In the genomic region with DNA sequence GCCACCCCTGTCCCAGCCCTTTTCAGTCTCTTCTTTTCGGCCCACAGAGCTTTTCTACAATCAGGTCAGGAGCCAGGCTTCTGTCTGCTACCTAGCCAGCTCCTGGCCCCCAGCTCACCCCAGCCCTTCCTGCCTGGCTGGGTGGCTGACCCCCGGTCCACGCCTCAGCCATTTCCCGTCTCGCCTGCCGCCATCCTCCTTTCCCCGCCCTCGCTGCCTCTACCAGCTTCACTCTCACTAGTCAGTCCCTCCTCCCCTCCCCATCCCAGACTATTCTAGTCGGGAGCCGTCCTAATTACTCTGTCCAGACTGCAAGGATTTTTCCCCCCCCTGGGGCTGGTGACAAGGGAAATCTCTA, we compare ENCODE assay signal across 10 cellular contexts. TPM values are rescaled to one million over a fixed set of nuclear protein-coding genes. Genes with fewer than 3 reads are reported as not detected.
DNase-seq lines count a peak whose midpoint lies in the region; ATAC-seq lines count a peak whose summit lies in the region.
"Had no signal": no experiment of that assay in that cellular context is flagged by ENCODE, and none has a peak within 500 bp of the region (broad histone marks: within the 10 kb centered on the region; RNA-seq: fewer than 3 reads in every experiment).

No MANE protein-coding gene starts in this region.

- H3K27ac ChIP-seq in iPS-20b (ENCODE audit: low read length) (no peak overlapping the region), skeletal muscle tissue (ENCODE audit: low read depth, low read length) (no peak overlapping the region)
- H3K27ac ChIP-seq: SJCRH30 had no signal

- H3K36me3 ChIP-seq in iPS-20b (ENCODE audit: insufficient read depth, low read depth, low read length), result peaks cover 10% of the 10 kb centered on the region; the same call in 1 of the 2 replicates
- peaks cover 16 to 17% (median 17%) of the 10 kb centered on the region in 3 donors for H3K36me3 ChIP-seq in skeletal muscle tissue (ENCODE audit: control insufficient read depth in 3 of 3, insufficient read depth in 3 of 3, low read length in 3 of 3)
- H3K36me3 ChIP-seq: SJCRH30 had no signal

- no peak overlapping the region for H3K27ac Mint-ChIP-seq in activated CD4-positive, alpha-beta memory T cell treated with anti-CD3 and anti-CD28 coated beads, Interleukin-2, amount 10 ng/mL, durations not matched to agents 7 days and 5 days

- H3K9ac ChIP-seq in iPS-20b (ENCODE audit: low read depth, low read length) (no peak overlapping the region), skeletal muscle tissue (ENCODE audit: low read depth in 1 of 3, low read length in 3 of 3) (no peak overlapping the region)

- H3K4me3 ChIP-seq in iPS-20b (ENCODE audit: low read length) (peak overlapping the region; percentile 55; the same call in 1 of the 2 replicates), skeletal muscle tissue (ENCODE audit: low read length in 3 of 3) (peak overlapping the region in 2 of 3 donors; percentile 35 to 38)
- H3K4me3 ChIP-seq: SJCRH30 had no signal

- no peak for ATAC-seq in GM21360 (IDR thresholded peaks at IDR 0.05; ENCODE audit: unreplicated experiment)

- peak overlapping the region; percentile 10 for H3K4me3 Mint-ChIP-seq in activated CD4-positive, alpha-beta memory T cell treated with anti-CD3 and anti-CD28 coated beads, Interleukin-2, amount 10 ng/mL, durations not matched to agents 7 days and 5 days
- H3K4me3 Mint-ChIP-seq: central memory CD8-positive, alpha-beta T cell had no signal

- H3K27me3 Mint-ChIP-seq in activated CD4-positive, alpha-beta memory T cell treated with anti-CD3 and anti-CD28 coated beads, Interleukin-2, amount 10 ng/mL, durations not matched to agents 7 days and 5 days, result peaks cover 61% of the 10 kb centered on the region

- no peaks in the 10 kb centered on the region for H3K9me3 Mint-ChIP-seq in activated CD4-positive, alpha-beta memory T cell treated with anti-CD3 and anti-CD28 coated beads, Interleukin-2, amount 10 ng/mL, durations not matched to agents 7 days and 5 days
- H3K9me3 Mint-ChIP-seq: central memory CD8-positive, alpha-beta T cell had no signal

- H3K4me1 Mint-ChIP-seq in activated CD4-positive, alpha-beta memory T cell treated with anti-CD3 and anti-CD28 coated beads, Interleukin-2, amount 10 ng/mL, durations not matched to agents 7 days and 5 days, result peaks cover 51% of the 10 kb centered on the region

- POLR2A ChIA-PET in activated CD4-positive, alpha-beta memory T cell treated with anti-CD3 and anti-CD28 coated beads, Interleukin-2, amount 10 ng/mL, durations not matched to agents 7 days and 5 days (lab: Charles Lee), result interaction anchor here (0.8 to 4.5 kb wide), 7 partner anchors 9 to 50 kb away, joined by 3 to 26 read pairs (median 9); partner anchors contain the start of genes KMT2D, RHEBL1 and TUBA1B

- H3K36me3 Mint-ChIP-seq in activated CD4-positive, alpha-beta memory T cell treated with anti-CD3 and anti-CD28 coated beads, Interleukin-2, amount 10 ng/mL, durations not matched to agents 7 days and 5 days (ENCODE audit: low read depth), result peaks cover 25% of the 10 kb centered on the region

- DNase-seq in NCI-H82 (lab: John Stamatoyannopoulos, UW) (peak; percentile 53), NCI-H82 treated with DMSO at 0.1 percent for 48 hours (lab: John Stamatoyannopoulos, UW; ENCODE audit: unreplicated experiment) (no peak), NCI-H2029 treated with DMSO at 0.1 percent for 48 hours (lab: John Stamatoyannopoulos, UW) (no peak), middle frontal gyrus (ENCODE audit: extremely low spot score, low spot score) (no peak)
- no peak for DNase-seq in activated CD4-positive, alpha-beta memory T cell treated with anti-CD3 and anti-CD28 coated beads, Interleukin-2, amount 10 ng/mL, durations not matched to agents 7 days and 5 days
- DNase-seq: SJCRH30 had no signal

- H3K27me3 ChIP-seq in iPS-20b (ENCODE audit: insufficient read depth, low read length), result peaks cover 75% of the 10 kb centered on the region
- peaks cover 46 to 61% (median 54%) of the 10 kb centered on the region in 3 donors for H3K27me3 ChIP-seq in skeletal muscle tissue (ENCODE audit: control insufficient read depth in 3 of 3, insufficient read depth in 3 of 3, low read length in 3 of 3)
- H3K27me3 ChIP-seq: SJCRH30 had no signal

- H3K9me3 ChIP-seq in iPS-20b (ENCODE audit: insufficient read depth, low read depth, low read length), result no peaks in the 10 kb centered on the region
- H3K9me3 ChIP-seq in skeletal muscle tissue (ENCODE audit: control insufficient read depth in 3 of 3, low read length in 3 of 3), result no peaks in the 10 kb centered on the region
- H3K9me3 ChIP-seq: SJCRH30 had no signal

- H3K4me1 ChIP-seq in iPS-20b (ENCODE audit: insufficient read depth, low read length) (peaks cover 6% of the 10 kb centered on the region; the same call in 1 of the 2 replicates), skeletal muscle tissue (ENCODE audit: control insufficient read depth in 3 of 3, insufficient read depth in 3 of 3, low read length in 3 of 3) (peaks cover 36 to 56% (median 44%) of the 10 kb centered on the region in 3 donors)

- CTCF ChIA-PET in activated CD4-positive, alpha-beta memory T cell treated with anti-CD3 and anti-CD28 coated beads, Interleukin-2, amount 10 ng/mL, durations not matched to agents 7 days and 5 days (lab: Charles Lee), result interaction anchor here (0.6 to 5.0 kb wide), 11 partner anchors 9 to 142 kb away, joined by 4 to 55 read pairs (median 6); partner anchors contain the start of genes DDN, LMBR1L and RHEBL1

RNA-seq across cellular contexts. Expression of gene DHH, which starts 0.9 kb away (rescaled TPM):
- under 1 TPM; 0.08 to 0.20 TPM for total RNA-seq in activated CD4-positive, alpha-beta memory T cell treated with anti-CD3 and anti-CD28 coated beads, Interleukin-2, amount 10 ng/mL, durations not matched to agents 7 days and 5 days
- 1.6 TPM for total RNA-seq in skeletal muscle tissue

RNA-seq across cellular contexts. Expression of gene LMBR1L, which starts 16.9 kb away (rescaled TPM):
- 10 to 100 TPM; 82.8 to 85.3 TPM for total RNA-seq in activated CD4-positive, alpha-beta memory T cell treated with anti-CD3 and anti-CD28 coated beads, Interleukin-2, amount 10 ng/mL, durations not matched to agents 7 days and 5 days
- total RNA-seq in skeletal muscle tissue, result 21.4 TPM

RNA-seq across cellular contexts. Expression of gene RHEBL1, which starts 23.9 kb away (rescaled TPM):
- total RNA-seq in activated CD4-positive, alpha-beta memory T cell treated with anti-CD3 and anti-CD28 coated beads, Interleukin-2, amount 10 ng/mL, durations not matched to agents 7 days and 5 days, result 10 to 100 TPM; 14.8 to 15.8 TPM
- 0.52 TPM for total RNA-seq in skeletal muscle tissue

RNA-seq across cellular contexts. Expression of gene KMT2D, which starts 33.1 kb away (rescaled TPM):
- 10 to 100 TPM; 82.3 to 87.8 TPM for total RNA-seq in activated CD4-positive, alpha-beta memory T cell treated with anti-CD3 and anti-CD28 coated beads, Interleukin-2, amount 10 ng/mL, durations not matched to agents 7 days and 5 days
- total RNA-seq in skeletal muscle tissue, result 26.1 TPM

RNA-seq across cellular contexts. Expression of gene TUBA1B, which starts 37.5 kb away (rescaled TPM):
- 1,000 to 10,000 TPM; 1,691 to 1,705 TPM for total RNA-seq in activated CD4-positive, alpha-beta memory T cell treated with anti-CD3 and anti-CD28 coated beads, Interleukin-2, amount 10 ng/mL, durations not matched to agents 7 days and 5 days
- total RNA-seq in skeletal muscle tissue, result 674 TPM

Comparison
In these comparisons a context has a peak if more than half of its experiments do, and no peak if none do; other contexts are left out.
1. RNA of gene RHEBL1, which starts 23.9 kb away (total RNA-seq): 14.8 to 15.8 TPM in activated CD4-positive, alpha-beta memory T cell treated with anti-CD3 and anti-CD28 coated beads, Interleukin-2, amount 10 ng/mL, durations not matched to agents 7 days and 5 days; 0.52 TPM in skeletal muscle tissue (single experiment); every median in the first group is over 10 times any median in the second.